13 cellular contexts compared by ENCODE assay signal in genomic region chr7:27890205-27890849, GRCh38.
DNase-seq lines count a peak whose midpoint lies in the region; ATAC-seq and TF ChIP-seq lines count a peak whose summit lies in the region.
"Had no signal": no experiment of that assay in that cellular context is flagged by ENCODE, and none has a peak within 500 bp of the region (broad histone marks: within the 10 kb centered on the region; RNA-seq: fewer than 3 reads in every experiment).

No MANE protein-coding gene starts in this region.

- peaks cover 0 to 9% (median 3%) of the 10 kb centered on the region in 7 donors for H3K4me1 Mint-ChIP-seq in naive thymus-derived CD4-positive, alpha-beta T cell

- peak; percentile 100 for ATAC-seq in GM19043 (IDR thresholded peaks at IDR 0.05; ENCODE audit: low read depth, unreplicated experiment)
- ATAC-seq in HG02588 (IDR thresholded peaks at IDR 0.05; ENCODE audit: unreplicated experiment): peak; percentile 99
- ATAC-seq in HG03432 (IDR thresholded peaks at IDR 0.05; ENCODE audit: unreplicated experiment): peak; percentile 100
- ATAC-seq in naive thymus-derived CD4-positive, alpha-beta T cell: no peak

- intact Hi-C loops in naive thymus-derived CD4-positive, alpha-beta T cell (cut with micrococcal nuclease): loop anchor here in 1 of 2 donors (1.0 kb wide), 1 partner anchor 8 kb away; no protein-coding TSS in a partner anchor
- intact Hi-C loops in uterus (cut with DNase I; ENCODE audit: low total_unique reads): no loop called here
- intact Hi-C loops in sigmoid colon (cut with DNase I): no loop called here

- H3K36me3 ChIP-seq in naive thymus-derived CD4-positive, alpha-beta T cell (ENCODE audit: control insufficient read depth in 2 of 3, insufficient read depth in 3 of 3, low read length in 3 of 3): no peaks in the 10 kb centered on the region
- no peaks in the 10 kb centered on the region for H3K36me3 ChIP-seq in uterus
- H3K36me3 ChIP-seq in sigmoid colon: peaks cover 0 to 19% (median 2%) of the 10 kb centered on the region in 4 donors
- H3K36me3 ChIP-seq: cardiac muscle cell had no signal

- no peak overlapping the region for H3K27ac Mint-ChIP-seq in naive thymus-derived CD4-positive, alpha-beta T cell

- POLR2A ChIA-PET in naive thymus-derived CD4-positive, alpha-beta T cell (lab: Charles Lee): no interaction called here

- WGBS in sigmoid colon, 2 donors: 37 to 53% methylated on average over 1 of the region's 1 CpG

- peaks cover 0 to 10% (median 0%) of the 10 kb centered on the region in 5 donors for H3K27me3 Mint-ChIP-seq in naive thymus-derived CD4-positive, alpha-beta T cell

- no peaks in the 10 kb centered on the region for H3K9me3 ChIP-seq in naive thymus-derived CD4-positive, alpha-beta T cell (ENCODE audit: control insufficient read depth in 2 of 3, low read length in 3 of 3)
- H3K9me3 ChIP-seq in uterus (no peaks in the 10 kb centered on the region), sigmoid colon (no peaks in the 10 kb centered on the region)

- CTCF ChIA-PET in naive thymus-derived CD4-positive, alpha-beta T cell (lab: Charles Lee): no interaction called here

- TF ChIP-seq POLR2A in uterus (IDR thresholded peaks at IDR 0.05): no peak
- TF ChIP-seq POLR2A in sigmoid colon (IDR thresholded peaks at IDR 0.05): no peak

- H3K4me3 Mint-ChIP-seq in naive thymus-derived CD4-positive, alpha-beta T cell: no peak overlapping the region

- H3K36me3 Mint-ChIP-seq in naive thymus-derived CD4-positive, alpha-beta T cell: peaks cover 5 to 44% (median 36%) of the 10 kb centered on the region in 5 donors

- peaks cover 0 to 2% (median 0%) of the 10 kb centered on the region in 11 donors for H3K9me3 Mint-ChIP-seq in naive thymus-derived CD4-positive, alpha-beta T cell

- H3K27me3 ChIP-seq in naive thymus-derived CD4-positive, alpha-beta T cell (ENCODE audit: control insufficient read depth in 2 of 2, insufficient read depth in 2 of 2, low read length in 2 of 2): no peaks in the 10 kb centered on the region
- H3K27me3 ChIP-seq in uterus (no peaks in the 10 kb centered on the region), sigmoid colon (no peaks in the 10 kb centered on the region)
- H3K27me3 ChIP-seq: cardiac muscle cell had no signal

- no peak overlapping the region for H3K4me3 ChIP-seq in naive thymus-derived CD4-positive, alpha-beta T cell (ENCODE audit: low read length)
- H3K4me3 ChIP-seq in uterus (no peak overlapping the region), sigmoid colon (no peak overlapping the region)
- H3K4me3 ChIP-seq: cardiac muscle cell, lung had no signal

- DNase-seq in GM10266 (ENCODE audit: extremely low spot score) (peak; percentile 65), uterus (no peak), sigmoid colon (no peak), dermis blood vessel endothelial cell (no peak)
- no peak for DNase-seq in naive thymus-derived CD4-positive, alpha-beta T cell
- DNase-seq: foreskin fibroblast, IMR-90, NCI-H510A treated with DMSO at 0.1 percent for 48 hours had no signal

- no peak overlapping the region for H3K27ac ChIP-seq in naive thymus-derived CD4-positive, alpha-beta T cell (ENCODE audit: low read depth, low read length)
- no peak overlapping the region for H3K27ac ChIP-seq in uterus
- H3K27ac ChIP-seq in sigmoid colon: no peak overlapping the region
- H3K27ac ChIP-seq: cardiac muscle cell had no signal

- TF ChIP-seq EP300 in sigmoid colon (IDR thresholded peaks at IDR 0.05): no peak

- TF ChIP-seq CTCF in GM10266 (IDR thresholded peaks at IDR 0.05; ENCODE audit: control insufficient read depth, insufficient read depth, low read depth, missing control alignments) (no peak), uterus (IDR thresholded peaks at IDR 0.05) (no peak), sigmoid colon (IDR thresholded peaks at IDR 0.05) (no peak)

- no peaks in the 10 kb centered on the region for H3K4me1 ChIP-seq in naive thymus-derived CD4-positive, alpha-beta T cell (ENCODE audit: control insufficient read depth in 2 of 2, insufficient read depth in 2 of 2, low read length in 2 of 2)
- H3K4me1 ChIP-seq in uterus: no peaks in the 10 kb centered on the region
- no peaks in the 10 kb centered on the region for H3K4me1 ChIP-seq in sigmoid colon
